In genomic region chr4:152081024-152081423, GRCh38 we compare ENCODE assay signal across 18 cellular contexts.
DNase-seq lines count a peak whose midpoint lies in the region; ATAC-seq lines count a peak whose summit lies in the region.
"Had no signal": no experiment of that assay in that cellular context is flagged by ENCODE, and none has a peak within 500 bp of the region (broad histone marks: within the 10 kb centered on the region; RNA-seq: fewer than 3 reads in every experiment).

No MANE protein-coding gene starts in this region.

- POLR2A ChIA-PET in activated CD4-positive, alpha-beta T cell treated with anti-CD3 and anti-CD28 coated beads for 36 hours (lab: Charles Lee): no interaction called here
- POLR2A ChIA-PET in activated naive CD8-positive, alpha-beta T cell treated with anti-CD3 and anti-CD28 coated beads, Interleukin-2, amount 10 ng/mL, durations not matched to agents 7 days and 5 days (lab: Charles Lee): interaction anchor here (1.4 kb wide), 1 partner anchor 20 kb away, joined by 6 read pairs; no protein-coding TSS in a partner anchor

- no peaks in the 10 kb centered on the region for H3K27me3 Mint-ChIP-seq in activated CD4-positive, alpha-beta T cell treated with anti-CD3 and anti-CD28 coated beads for 36 hours
- H3K27me3 Mint-ChIP-seq in activated naive CD8-positive, alpha-beta T cell treated with anti-CD3 and anti-CD28 coated beads, Interleukin-2, amount 10 ng/mL, durations not matched to agents 7 days and 5 days: peaks cover 3% of the 10 kb centered on the region

- no peak overlapping the region for H3K4me3 Mint-ChIP-seq in activated CD4-positive, alpha-beta T cell treated with anti-CD3 and anti-CD28 coated beads for 36 hours
- no peak overlapping the region for H3K4me3 Mint-ChIP-seq in activated naive CD8-positive, alpha-beta T cell treated with anti-CD3 and anti-CD28 coated beads, Interleukin-2, amount 10 ng/mL, durations not matched to agents 7 days and 5 days

- intact Hi-C loops in activated CD4-positive, alpha-beta T cell treated with anti-CD3 and anti-CD28 coated beads for 36 hours (cut with DNase I, micrococcal nuclease): no loop called here

- peaks cover 5% of the 10 kb centered on the region for H3K9me3 Mint-ChIP-seq in activated CD4-positive, alpha-beta T cell treated with anti-CD3 and anti-CD28 coated beads for 36 hours (ENCODE audit: low read depth)
- peaks cover 14% of the 10 kb centered on the region for H3K9me3 Mint-ChIP-seq in activated naive CD8-positive, alpha-beta T cell treated with anti-CD3 and anti-CD28 coated beads, Interleukin-2, amount 10 ng/mL, durations not matched to agents 7 days and 5 days

- H3K27ac Mint-ChIP-seq in activated CD4-positive, alpha-beta T cell treated with anti-CD3 and anti-CD28 coated beads for 36 hours: no peak overlapping the region
- peak overlapping the region; percentile 3 for H3K27ac Mint-ChIP-seq in activated naive CD8-positive, alpha-beta T cell treated with anti-CD3 and anti-CD28 coated beads, Interleukin-2, amount 10 ng/mL, durations not matched to agents 7 days and 5 days
- H3K27ac Mint-ChIP-seq: progenitor cell of endocrine pancreas had no signal

- CTCF ChIA-PET in activated CD4-positive, alpha-beta T cell treated with anti-CD3 and anti-CD28 coated beads for 36 hours (lab: Charles Lee): no interaction called here

- peak; percentile 60 for ATAC-seq in activated CD4-positive, alpha-beta T cell treated with anti-CD3 and anti-CD28 coated beads for 36 hours
- ATAC-seq in HG03095 (IDR thresholded peaks at IDR 0.05; ENCODE audit: unreplicated experiment): peak; percentile 88
- no peak for ATAC-seq in activated naive CD8-positive, alpha-beta T cell treated with anti-CD3 and anti-CD28 coated beads, Interleukin-2, amount 10 ng/mL, durations not matched to agents 7 days and 5 days (ENCODE audit: low read depth)
- no peak for ATAC-seq in esophagus mucosa
- ATAC-seq: PC-3 had no signal

- H3K36me3 Mint-ChIP-seq in activated CD4-positive, alpha-beta T cell treated with anti-CD3 and anti-CD28 coated beads for 36 hours (ENCODE audit: low read depth): no peaks in the 10 kb centered on the region
- H3K36me3 Mint-ChIP-seq in activated naive CD8-positive, alpha-beta T cell treated with anti-CD3 and anti-CD28 coated beads, Interleukin-2, amount 10 ng/mL, durations not matched to agents 7 days and 5 days: peaks cover 10% of the 10 kb centered on the region

- H3K4me1 Mint-ChIP-seq in activated CD4-positive, alpha-beta T cell treated with anti-CD3 and anti-CD28 coated beads for 36 hours: peaks cover 58% of the 10 kb centered on the region
- H3K4me1 Mint-ChIP-seq in activated naive CD8-positive, alpha-beta T cell treated with anti-CD3 and anti-CD28 coated beads, Interleukin-2, amount 10 ng/mL, durations not matched to agents 7 days and 5 days: peaks cover 31% of the 10 kb centered on the region

- DNase-seq in activated CD4-positive, alpha-beta T cell treated with anti-CD3 and anti-CD28 coated beads for 36 hours: no peak
- no peak for DNase-seq in activated CD4-positive, alpha-beta T cell treated with anti-CD3 and anti-CD28 coated beads for 4 hours
- DNase-seq in GM19240 (ENCODE audit: insufficient read length, low spot score): peak; percentile 31
- DNase-seq in activated naive CD8-positive, alpha-beta T cell treated with anti-CD3 and anti-CD28 coated beads, Interleukin-2, amount 10 ng/mL, durations not matched to agents 7 days and 5 days: no peak
- no peak for DNase-seq in NCI-H748 treated with DMSO at 0.1 percent for 48 hours (lab: John Stamatoyannopoulos, UW)
- no peak for DNase-seq in NCI-H2227 treated with DMSO at 0.1 percent for 48 hours (lab: John Stamatoyannopoulos, UW)
- DNase-seq: activated CD4-positive, CD25-positive, alpha-beta regulatory T cell treated with anti-CD3 and anti-CD28 coated beads, Interleukin-2, amount 50 U/mL, for 72 hours; dermis blood vessel endothelial cell; hypothalamus; IMR-90; NCI-H1417; NCI-H345; PC-3; stimulated activated CD4-positive, alpha-beta T cell treated with anti-CD3 and anti-CD28 coated beads, Interleukin-12 subunit alpha, Interleukin-12 subunit beta, amount 100 ng/mL, for 4 hours; SW 1271 had no signal

Comparison
In these comparisons a context has a peak if more than half of its experiments do, and no peak if none do; other contexts are left out.
1. ATAC-seq: peak in activated CD4-positive, alpha-beta T cell treated with anti-CD3 and anti-CD28 coated beads for 36 hours (single experiment) and HG03095 (single experiment); none in activated naive CD8-positive, alpha-beta T cell treated with anti-CD3 and anti-CD28 coated beads, Interleukin-2, amount 10 ng/mL, durations not matched to agents 7 days and 5 days (single experiment) and esophagus mucosa (single experiment).